In genomic region chr5:159749146-159749545, GRCh38 we compare ENCODE assay signal across 13 cellular contexts.
"Had no signal": no experiment of that assay in that cellular context is flagged by ENCODE, and none has a peak within 500 bp of the region (broad histone marks: within the 10 kb centered on the region; RNA-seq: fewer than 3 reads in every experiment).

No MANE protein-coding gene starts in this region.

- H3K4me3 ChIP-seq: cardiac muscle cell, hepatocyte had no signal

- H3K27me3 ChIP-seq: cardiac muscle cell, hepatocyte had no signal

- H3K36me3 Mint-ChIP-seq: activated CD8-positive, alpha-beta memory T cell treated with anti-CD3 and anti-CD28 coated beads, Interleukin-2, amount 10 ng/mL, durations not matched to agents 7 days and 5 days had no signal

- H3K4me1 Mint-ChIP-seq: activated CD8-positive, alpha-beta memory T cell treated with anti-CD3 and anti-CD28 coated beads, Interleukin-2, amount 10 ng/mL, durations not matched to agents 7 days and 5 days; stimulated activated naive CD8-positive, alpha-beta T cell treated with anti-CD3 and anti-CD28 coated beads, Interleukin-15, amount 100 ng/mL, for 72 hours had no signal

- H2AFZ ChIP-seq: hepatocyte had no signal

- H3K27ac Mint-ChIP-seq: activated CD8-positive, alpha-beta memory T cell treated with anti-CD3 and anti-CD28 coated beads, Interleukin-2, amount 10 ng/mL, durations not matched to agents 7 days and 5 days; activated naive CD8-positive, alpha-beta T cell; nephron progenitor cell; stimulated activated naive CD8-positive, alpha-beta T cell treated with anti-CD3 and anti-CD28 coated beads, Interleukin-15, amount 100 ng/mL, for 72 hours had no signal

- H3K27me3 Mint-ChIP-seq: activated naive CD8-positive, alpha-beta T cell; stimulated activated naive CD8-positive, alpha-beta T cell treated with anti-CD3 and anti-CD28 coated beads, Interleukin-15, amount 100 ng/mL, for 72 hours had no signal

- DNase-seq: activated CD4-positive, alpha-beta T cell treated with anti-CD3 and anti-CD28 coated beads, Interleukin-2, amount 50 U/mL, for 48 hours; activated CD4-positive, CD25-positive, alpha-beta regulatory T cell treated with anti-CD3 and anti-CD28 coated beads, Interleukin-2, amount 50 U/mL, for 72 hours; activated CD8-positive, alpha-beta memory T cell treated with anti-CD3 and anti-CD28 coated beads, Interleukin-2, amount 10 ng/mL, durations not matched to agents 7 days and 5 days; activated gamma-delta T cell; activated T-cell treated with anti-CD3 and anti-CD28 coated beads, Interleukin-2, amount 50 U/mL, for 4 hours; anterior cingulate cortex; nephron progenitor cell; stimulated activated CD4-positive, alpha-beta T cell treated with anti-CD3 and anti-CD28 coated beads, Interleukin-15, amount 100 ng/mL, for 24 hours; stimulated activated CD4-positive, alpha-beta T cell treated with anti-CD3 and anti-CD28 coated beads, Interleukin-4, amount 100 ng/mL, for 4 hours; stimulated activated naive CD8-positive, alpha-beta T cell treated with anti-CD3 and anti-CD28 coated beads, Interleukin-15, amount 100 ng/mL, for 72 hours had no signal

- H3K4me3 Mint-ChIP-seq: activated CD8-positive, alpha-beta memory T cell treated with anti-CD3 and anti-CD28 coated beads, Interleukin-2, amount 10 ng/mL, durations not matched to agents 7 days and 5 days; activated naive CD8-positive, alpha-beta T cell; activated T-cell treated with anti-CD3 and anti-CD28 coated beads, Interleukin-2, amount 50 U/mL, for 4 hours; nephron progenitor cell; stimulated activated naive CD8-positive, alpha-beta T cell treated with anti-CD3 and anti-CD28 coated beads, Interleukin-15, amount 100 ng/mL, for 72 hours had no signal

- H3K79me2 ChIP-seq: hepatocyte had no signal

- H3K27ac ChIP-seq: cardiac muscle cell, hepatocyte had no signal

- ATAC-seq: activated CD8-positive, alpha-beta memory T cell treated with anti-CD3 and anti-CD28 coated beads, Interleukin-2, amount 10 ng/mL, durations not matched to agents 7 days and 5 days; activated T-cell treated with anti-CD3 and anti-CD28 coated beads, Interleukin-2, amount 50 U/mL, for 4 hours; stimulated activated naive CD8-positive, alpha-beta T cell treated with anti-CD3 and anti-CD28 coated beads, Interleukin-15, amount 100 ng/mL, for 72 hours had no signal

- H3K4me2 ChIP-seq: hepatocyte had no signal

- H3K36me3 ChIP-seq: cardiac muscle cell had no signal
